ENCODE assay signal across 8 cellular contexts in genomic region chr9:90192470-90192869, GRCh38.
DNase-seq lines count a peak whose midpoint lies in the region; ATAC-seq and TF ChIP-seq lines count a peak whose summit lies in the region.
"Not testable (repeated sequence)": the region's sequence is repeated elsewhere in the genome, so short reads cannot be mapped to it uniquely, and the experiment has no call there.

No MANE protein-coding gene starts in this region.

- DNase-seq in HT-29 (ENCODE audit: low spot score) (peak; percentile 76), lung (ENCODE audit: low spot score) (peak; percentile 37)
- DNase-seq in PC-9: not testable (repeated sequence)
- DNase-seq in activated CD4-positive, CD25-positive, alpha-beta regulatory T cell treated with anti-CD3 and anti-CD28 coated beads, Interleukin-2, amount 50 U/mL, for 16 hours (ENCODE audit: low read depth, low spot score): peak; percentile 6
- DNase-seq in activated CD8-positive, alpha-beta memory T cell treated with anti-CD3 and anti-CD28 coated beads, Interleukin-2, amount 50 U/mL, for 4 hours: peak; percentile 19
- DNase-seq in activated naive CD4-positive, alpha-beta T cell treated with Interleukin-2 at 50 U/mL for 16 hours: peak; percentile 26
- DNase-seq in stimulated activated CD4-positive, alpha-beta T cell treated with anti-CD3 and anti-CD28 coated beads, Interleukin-2, amount 100 ng/mL, for 24 hours: peak; percentile 23 to 31
- peak; percentile 9 for DNase-seq in stimulated activated naive CD4-positive, alpha-beta T cell treated with Interleukin-2 at 50 U/mL for 16 hours (lab: John Stamatoyannopoulos, UW)

- H4K20me1 ChIP-seq in PC-9 (ENCODE audit: insufficient read depth): not testable (repeated sequence)

- intact Hi-C loops in PC-9 (cut with micrococcal nuclease; ENCODE audit: unreplicated experiment): not testable (repeated sequence)

- not testable (repeated sequence) for TF ChIP-seq CTCF in PC-9 (conservative IDR thresholded peaks at IDR 0.05); lung (IDR thresholded peaks at IDR 0.05; ENCODE audit: control extremely low read depth, extremely low read depth)

- not testable (repeated sequence) for H3K4me1 ChIP-seq in PC-9 (replicated peaks; ENCODE audit: insufficient read depth); lung (ENCODE audit: control insufficient read depth in 2 of 2, insufficient read depth in 2 of 2, low read length in 2 of 2)

- H3K4me3 ChIP-seq in PC-9, lung: not testable (repeated sequence)

- not testable (repeated sequence) for H3K9me3 ChIP-seq in PC-9 (ENCODE audit: insufficient read depth, low read depth); lung (ENCODE audit: control insufficient read depth in 2 of 2, insufficient read depth in 1 of 2, low read length in 1 of 2)

- ATAC-seq in lung (ENCODE audit: insufficient read depth, low FRiP score): not testable (repeated sequence)

- not testable (repeated sequence) for H3K36me3 ChIP-seq in PC-9 (ENCODE audit: low read depth); lung (ENCODE audit: control insufficient read depth in 2 of 2, insufficient read depth in 2 of 2, low read length in 2 of 2)

- not testable (repeated sequence) for H3F3A ChIP-seq in PC-9 (ENCODE audit: insufficient read depth, low read depth)

- not testable (repeated sequence) for BruUV-seq in PC-9 (replicated peaks; lab: Mats Ljungman, UMichigan)

- not testable (repeated sequence) for H2AFZ ChIP-seq in PC-9

- H3K27me3 ChIP-seq in PC-9 (ENCODE audit: insufficient read depth, low read depth): peaks cover 13% of the 10 kb centered on the region; the same call in 1 of the 2 replicates
- H3K27me3 ChIP-seq in lung (ENCODE audit: control insufficient read depth, insufficient read depth): not testable (repeated sequence)

- H3K27ac ChIP-seq in PC-9; lung (ENCODE audit: low read depth in 1 of 2, low read length in 1 of 2): not testable (repeated sequence)

- H3K79me2 ChIP-seq in PC-9 (ENCODE audit: low read depth): not testable (repeated sequence)

- 67 to 81% methylated on average over 7 of the region's 7 CpGs for WGBS in lung, 2 donors

- not testable (repeated sequence) for H3K9me2 ChIP-seq in PC-9 (ENCODE audit: insufficient read depth)

- CTCF ChIA-PET in PC-9 (lab: Charles Lee): interaction anchor here (0.6 kb wide), 1 partner anchor 572 kb away, joined by 3 read pairs; no protein-coding TSS in a partner anchor

- POLR2A ChIA-PET in PC-9 (lab: Charles Lee; ENCODE audit: unreplicated experiment): not testable (repeated sequence)

- H3K4me2 ChIP-seq in PC-9: peak overlapping the region; percentile 32; the same call in 1 of the 2 replicates
